Comparison of ENCODE assay signal across 8 cellular contexts in the genomic region with DNA sequence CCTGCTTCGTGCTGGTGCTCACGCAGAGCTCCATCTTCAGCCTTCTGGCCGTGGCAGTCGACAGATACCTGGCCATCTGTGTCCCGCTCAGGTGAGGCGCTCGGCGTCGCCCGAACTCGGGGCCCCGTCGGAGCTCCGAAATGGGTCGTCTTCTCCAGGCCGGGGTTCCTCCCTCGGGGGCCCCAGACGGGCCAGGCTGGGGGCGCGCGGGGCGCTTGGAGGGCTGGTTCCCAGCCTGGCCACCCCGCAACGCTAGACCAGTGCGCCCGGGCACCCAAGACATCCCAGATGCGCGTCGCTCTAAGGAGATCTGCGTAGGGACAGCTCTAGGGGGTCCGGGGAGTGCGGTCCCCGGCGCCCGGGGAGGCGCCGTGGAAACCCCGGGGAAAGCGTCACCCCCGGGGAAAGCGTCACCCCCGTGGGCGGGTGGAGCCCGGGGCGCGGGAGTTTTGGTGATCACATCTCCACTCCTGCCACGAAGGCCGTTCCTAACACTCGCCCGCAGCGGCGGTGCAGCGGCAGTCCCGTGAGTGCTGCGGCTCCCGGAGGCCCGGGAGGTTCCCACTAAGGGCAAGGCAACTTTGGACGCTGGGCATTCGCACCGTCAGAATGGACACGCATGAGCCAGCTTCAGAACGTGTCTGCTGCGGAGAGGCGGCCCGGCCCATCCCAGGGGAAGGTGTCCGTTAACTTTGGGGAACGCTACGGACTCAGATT. TPM values are rescaled to one million over a fixed set of nuclear protein-coding genes. Genes with fewer than 3 reads are reported as not detected.
DNase-seq lines count a peak whose midpoint lies in the region; ATAC-seq and TF ChIP-seq lines count a peak whose summit lies in the region.

No MANE protein-coding gene starts in this region.

- whole genome bisulfite sequencing in transverse colon (ENCODE audit: low coverage in 1 of 2), 2 donors = 7% methylated on average over 62 of the region's 68 CpGs; no CpG with 5 or more reads in 1 of the 2 donors

- H3K4me3 Mint-ChIP-seq in effector memory CD8-positive, alpha-beta T cell = peak overlapping the region; percentile 72 to 79

- H3K9ac ChIP-seq in SK-N-MC (ENCODE audit: insufficient read length) (no peak overlapping the region), muscle layer of colon (ENCODE audit: low read length) (no peak overlapping the region)

- H3K9me3 ChIP-seq in SK-N-MC (ENCODE audit: low read depth, low read length) (no peaks in the 10 kb centered on the region), muscle layer of colon (ENCODE audit: low read length) (no peaks in the 10 kb centered on the region), transverse colon (no peaks in the 10 kb centered on the region)

- H3K36me3 ChIP-seq in SK-N-MC (ENCODE audit: insufficient read depth, low read length) (no peaks in the 10 kb centered on the region), muscle layer of colon (ENCODE audit: insufficient read depth, low read length) (no peaks in the 10 kb centered on the region), transverse colon (no peaks in the 10 kb centered on the region)

- peak; percentile 13 for TF ChIP-seq POLR2A in transverse colon (IDR thresholded peaks at IDR 0.05)

- no peak overlapping the region for H3K27ac Mint-ChIP-seq in effector memory CD8-positive, alpha-beta T cell

- peak; percentile 8 for ATAC-seq in GM19351 (IDR thresholded peaks at IDR 0.05; ENCODE audit: unreplicated experiment)
- ATAC-seq in effector memory CD8-positive, alpha-beta T cell (replicated peaks) = peak; percentile 14

- no peak for TF ChIP-seq CTCF in transverse colon (IDR thresholded peaks at IDR 0.05)

- H3K27me3 ChIP-seq in muscle layer of colon (ENCODE audit: control insufficient read depth in 1 of 2, insufficient read depth in 2 of 2, low read length in 2 of 2) (peaks cover 0 to 9% of the 10 kb centered on the region in 2 donors), transverse colon (peaks cover 10% of the 10 kb centered on the region)

- H3K27ac ChIP-seq in SK-N-MC = no peak overlapping the region
- H3K27ac ChIP-seq in muscle layer of colon (ENCODE audit: low read depth, low read length) = peak overlapping the region; percentile 32
- H3K27ac ChIP-seq in transverse colon = peak overlapping the region; percentile 87 to 89 (median 89)

- intact Hi-C loops in transverse colon (cut with DNase I; ENCODE audit: low total_unique reads) = no loop called here

- H3K9me3 Mint-ChIP-seq in effector memory CD8-positive, alpha-beta T cell = no peaks in the 10 kb centered on the region

- peaks cover 4 to 7% of the 10 kb centered on the region in 2 donors for H3K4me1 Mint-ChIP-seq in effector memory CD8-positive, alpha-beta T cell (ENCODE audit: low read depth in 2 of 2)

- peaks cover 37 to 52% of the 10 kb centered on the region in 2 donors for H3K27me3 Mint-ChIP-seq in effector memory CD8-positive, alpha-beta T cell

- no peaks in the 10 kb centered on the region for H3K36me3 Mint-ChIP-seq in effector memory CD8-positive, alpha-beta T cell (ENCODE audit: insufficient read depth)

- DNase-seq in SK-N-MC (ENCODE audit: low read depth, low spot score) (no peak), transverse colon (peak; percentile 36), KG1 (lab: John Stamatoyannopoulos, UW) (no peak), NCI-H524 treated with DMSO at 0.1 percent for 48 hours (lab: John Stamatoyannopoulos, UW) (no peak)
- no peak for DNase-seq in effector memory CD8-positive, alpha-beta T cell
- no peak for DNase-seq in activated CD4-positive, CD25-positive, alpha-beta regulatory T cell (lab: John Stamatoyannopoulos, UW)

- in situ Hi-C loops in transverse colon (cut with MboI; ENCODE audit: low pct_ligation_motif_present in 1 of 4, low pct_unique_long_range_greater_than_20kb in 1 of 4, low sequenced_read_pairs in 3 of 4) = loop anchor here in 3 of 4 donors (10.0 to 25.0 kb wide), 2 partner anchors 49 to 108 kb away; a partner anchor contains a TSS

- peak overlapping the region; percentile 79 for H3K4me3 ChIP-seq in SK-N-MC
- peak overlapping the region; percentile 77 to 81 for H3K4me3 ChIP-seq in muscle layer of colon (ENCODE audit: low read depth in 1 of 2, low read length in 2 of 2)
- peak overlapping the region; percentile 35 to 76 (median 60) for H3K4me3 ChIP-seq in transverse colon

- TF ChIP-seq EP300 in transverse colon (IDR thresholded peaks at IDR 0.05; ENCODE audit: low read depth) = no peak

- H3K4me1 ChIP-seq in muscle layer of colon (ENCODE audit: insufficient read depth, low read length) (peaks cover 19% of the 10 kb centered on the region), transverse colon (peaks cover 0 to 46% (median 44%) of the 10 kb centered on the region in 4 donors)

RNA-seq across cellular contexts. Expression of a gene that starts 0.7 kb away (rescaled TPM):
- total RNA-seq in transverse colon = 10 to 100 TPM; 41.4 to 68.9 (median 52.0) TPM

RNA-seq across cellular contexts. Expression of a gene that starts 53.9 kb away (rescaled TPM):
- 10 to 100 TPM in 3 of 4 donors, 1 to 10 TPM in 1; 3.6 to 19.5 (median 18.6) TPM for total RNA-seq in transverse colon

RNA-seq across cellular contexts. Expression of a gene that starts 54.0 kb away (rescaled TPM):
- 100 to 1,000 TPM in 3 of 4 donors, 10 to 100 TPM in 1; 65.3 to 371 (median 187) TPM for total RNA-seq in transverse colon
